23 cellular contexts compared by ENCODE assay signal in genomic region chr2:234615643-234616356, GRCh38.
DNase-seq lines count a peak whose midpoint lies in the region; ATAC-seq, FAIRE-seq and TF ChIP-seq lines count a peak whose summit lies in the region.
"Had no signal": no experiment of that assay in that cellular context is flagged by ENCODE, and none has a peak within 500 bp of the region (broad histone marks: within the 10 kb centered on the region; RNA-seq: fewer than 3 reads in every experiment).

No MANE protein-coding gene starts in this region.

- POLR2A ChIA-PET in H1 (lab: Charles Lee; ENCODE audit: partially characterized antibody) (no interaction called here), HepG2 (lab: Yijun Ruan, JAX) (interaction anchor here (1.1 kb wide), 1 partner anchor 73 kb away, joined by 3 read pairs; no protein-coding TSS in a partner anchor)

- CTCF ChIA-PET in H1 (lab: Charles Lee; ENCODE audit: partially characterized antibody): interaction anchor here (0.7 to 1.5 kb wide), 5 partner anchors 9 to 54 kb away, joined by 3 to 4 read pairs (median 3); no protein-coding TSS in a partner anchor
- CTCF ChIA-PET in HepG2 (lab: Yijun Ruan, JAX; ENCODE audit: low intra/inter-chr PET ratio, low total read pairs): no interaction called here

- TF ChIP-seq POLR2A in H1 (IDR thresholded peaks at IDR 0.05; ENCODE audit: control extremely low read depth in 1 of 2, low read depth in 2 of 2, low read length in 2 of 2) (no peak), HepG2 (IDR thresholded peaks at IDR 0.05; ENCODE audit: insufficient read depth in 1 of 2, low read depth in 2 of 2, low read length in 2 of 2) (no peak)

- H4K91ac ChIP-seq in H1 (replicated peaks; ENCODE audit: insufficient read length, low read length): no peak overlapping the region

- no peak overlapping the region for H3K18ac ChIP-seq in H1 (ENCODE audit: extremely low read depth, low read length)

- H3K27ac ChIP-seq in right atrium auricular region: no peak overlapping the region
- no peak overlapping the region for H3K27ac ChIP-seq in right cardiac atrium (ENCODE audit: low read length)
- no peak overlapping the region for H3K27ac ChIP-seq in H1 (ENCODE audit: low read depth, low read length)
- H3K27ac ChIP-seq in HepG2 (ENCODE audit: extremely low read length, insufficient read depth, low read length): no peak overlapping the region
- H3K27ac ChIP-seq: SJSA1 had no signal

- H2BK120ac ChIP-seq in H1 (replicated peaks; ENCODE audit: low read depth, low read length): peak overlapping the region; percentile 22

- BruUV-seq in HepG2 (replicated peaks; lab: Mats Ljungman, UMichigan): no TSS peak

- no peak overlapping the region for H4K8ac ChIP-seq in H1 (ENCODE audit: extremely low read depth, insufficient read depth, low read length)

- H3K4me1 ChIP-seq in right atrium auricular region (no peaks in the 10 kb centered on the region), right cardiac atrium (ENCODE audit: control insufficient read depth, insufficient read depth, low read length) (no peaks in the 10 kb centered on the region), H1 (replicated peaks in 1 of 4; ENCODE audit: control insufficient read depth in 3 of 4, insufficient read depth in 4 of 4, low read length in 3 of 4) (no peaks in the 10 kb centered on the region; a peak in 1 of 7 replicates), HepG2 (ENCODE audit: insufficient read depth, low read length) (peaks cover 22% of the 10 kb centered on the region)
- H3K4me1 ChIP-seq: BE2C had no signal

- no peak for FAIRE-seq in H1 (lab: Jason Lieb, UNC)
- FAIRE-seq in HepG2 (lab: Jason Lieb, UNC): no peak
- FAIRE-seq in HTR-8/SVneo (lab: Jason Lieb, UNC): no peak

- H3K27me3 ChIP-seq in right atrium auricular region (no peaks in the 10 kb centered on the region), right cardiac atrium (ENCODE audit: control insufficient read depth, insufficient read depth) (no peaks in the 10 kb centered on the region), H1 (replicated peaks in 1 of 4; ENCODE audit: control insufficient read depth in 3 of 4, extremely low read depth in 1 of 4, insufficient read depth in 3 of 4, low read length in 3 of 4) (no peaks in the 10 kb centered on the region), HepG2 (ENCODE audit: control insufficient read depth in 1 of 2, insufficient read depth in 2 of 2, low read length in 2 of 2) (peaks cover 2 to 13% of the 10 kb centered on the region in 2 experiments; a peak in 2 of 5 replicates)
- H3K27me3 ChIP-seq: BE2C, SJSA1 had no signal

- no peak overlapping the region for H3K23ac ChIP-seq in H1 (ENCODE audit: insufficient read length)

- 0 out of 2 replicates have a peak overlapping the region, but pooled peaks have one; percentile 60 for H2BK12ac ChIP-seq in H1 (ENCODE audit: low read depth, low read length)

- DNase-seq in right atrium auricular region (ENCODE audit: low spot score): peak; percentile 5
- no peak for DNase-seq in right cardiac atrium
- peak in 1 of 2 experiments; percentile 8 for DNase-seq in H1 (ENCODE audit: low read depth in 1 of 2, low spot score in 2 of 2)
- peak; percentile 33 for DNase-seq in HepG2 (ENCODE audit: low spot score)
- no peak for DNase-seq in HTR-8/SVneo (ENCODE audit: insufficient read length, low spot score)
- DNase-seq in NCI-H2029 (lab: John Stamatoyannopoulos, UW): no peak
- DNase-seq in NK-92 (lab: John Stamatoyannopoulos, UW; ENCODE audit: unreplicated experiment): no peak
- DNase-seq in dedifferentiated amniotic fluid mesenchymal stem cell (ENCODE audit: extremely low spot score): no peak
- DNase-seq: 8988T; BE2C; CD4-positive, CD25-positive, alpha-beta regulatory T cell; COR-L47; DMS 273 treated with DMSO at 0.1 percent for 48 hours; GF-D8; GOT3; KG1; MV-4-11; NCI-H1417; NCI-H187; NCI-H2227 treated with DMSO at 0.1 percent for 48 hours; NCI-H524 had no signal

- H3K23me2 ChIP-seq in H1 (ENCODE audit: low read depth, low read length): no peaks in the 10 kb centered on the region

- no peak overlapping the region for H2BK20ac ChIP-seq in H1 (ENCODE audit: low read length)

- H3K14ac ChIP-seq in H1 (ENCODE audit: insufficient read length): no peak overlapping the region

- H3K79me1 ChIP-seq in H1 (ENCODE audit: low read depth, low read length): no peaks in the 10 kb centered on the region

- H3K9ac ChIP-seq in H1 (replicated peaks in 1 of 4; ENCODE audit: extremely low read depth in 1 of 4, low read depth in 3 of 4, low read length in 3 of 4) (no peak overlapping the region), HepG2 (ENCODE audit: insufficient read depth, low read depth, low read length) (no peak overlapping the region)

- in situ Hi-C loops in HepG2 (cut with HindIII; ENCODE audit: extremely low pct_ligation_motif_present, low pct_unique_long_range_greater_than_20kb): no loop called here

- H3K56ac ChIP-seq in H1 (replicated peaks; ENCODE audit: insufficient read length, low read depth, low read length): no peak overlapping the region

- no peak overlapping the region for H2AK5ac ChIP-seq in H1 (ENCODE audit: low read depth, low read length)

- no peak overlapping the region for H3K4me2 ChIP-seq in H1 (ENCODE audit: insufficient read depth in 1 of 2, low read depth in 2 of 2, low read length in 2 of 2)
- peak overlapping the region; percentile 9; the same call in 1 of the 2 replicates for H3K4me2 ChIP-seq in HepG2 (ENCODE audit: low read depth, low read length)

- ATAC-seq in right cardiac atrium: no peak
- ATAC-seq in HepG2: peak; percentile 57
- ATAC-seq: Panc1 had no signal

- H3K36me3 ChIP-seq in right atrium auricular region (no peaks in the 10 kb centered on the region), H1 (ENCODE audit: control insufficient read depth in 2 of 4, insufficient read depth in 4 of 4, low read length in 3 of 4) (no peaks in the 10 kb centered on the region), HepG2 (replicated peaks in 1 of 2; ENCODE audit: control insufficient read depth in 1 of 2, insufficient read depth in 2 of 2, low read length in 2 of 2) (no peaks in the 10 kb centered on the region)
- H3K36me3 ChIP-seq: BE2C, SJSA1 had no signal

- TF ChIP-seq RAD21 in H1 (IDR thresholded peaks at IDR 0.05 in 1 of 2, conservative IDR thresholded peaks at IDR 0.05 in 1 of 2; ENCODE audit: low read depth in 2 of 2, low read length in 2 of 2) (no peak), HepG2 (CRISPR knock-in tag; IDR thresholded peaks at IDR 0.05) (no peak)

- WGBS in right cardiac atrium: 74% methylated on average over 6 of the region's 6 CpGs
- 94% methylated on average over 6 of the region's 6 CpGs; no CpG with 5 or more reads in 1 of the 2 experiments for WGBS in H1 (ENCODE audit: extremely low coverage in 1 of 2, insufficient coverage in 1 of 2, insufficient read length in 1 of 2, insufficient replicate concordance in 2 of 2, low coverage in 1 of 2, low lambda C conversion rate in 2 of 2, missing lambda C conversion rate in 1 of 2), 2 experiments
- 18% methylated on average over 6 of the region's 6 CpGs for WGBS in HepG2 (ENCODE audit: low lambda C conversion rate)

- H2BK15ac ChIP-seq in H1 (ENCODE audit: low read length): peak overlapping the region; percentile 81; the same call in 1 of the 2 replicates

- peaks cover 0 to 15% of the 10 kb centered on the region in 2 donors for H3K9me3 ChIP-seq in right atrium auricular region
- no peaks in the 10 kb centered on the region for H3K9me3 ChIP-seq in right cardiac atrium (ENCODE audit: control insufficient read depth, low read length)
- no peaks in the 10 kb centered on the region for H3K9me3 ChIP-seq in H1 (ENCODE audit: insufficient read depth in 2 of 2, low read depth in 1 of 2, low read length in 1 of 2)
- no peaks in the 10 kb centered on the region for H3K9me3 ChIP-seq in HepG2 (ENCODE audit: low read length)
- H3K9me3 ChIP-seq: BE2C, SJSA1 had no signal

- no peak overlapping the region for H2BK5ac ChIP-seq in H1 (ENCODE audit: low read depth, low read length)

- H3K4me3 ChIP-seq in right atrium auricular region: no peak overlapping the region
- H3K4me3 ChIP-seq in right cardiac atrium (ENCODE audit: low read length): no peak overlapping the region
- H3K4me3 ChIP-seq in H1 (ENCODE audit: extremely low read depth in 1 of 4, insufficient read depth in 2 of 4, low read depth in 3 of 4, low read length in 4 of 4): no peak overlapping the region
- H3K4me3 ChIP-seq in HepG2 (replicated peaks in 1 of 3; ENCODE audit: insufficient read depth in 1 of 3, low read depth in 2 of 3, low read length in 3 of 3): no peak overlapping the region
- H3K4me3 ChIP-seq: SJSA1 had no signal

- TF ChIP-seq CTCF in right atrium auricular region (IDR thresholded peaks at IDR 0.05): no peak
- no peak for TF ChIP-seq CTCF in H1 (IDR thresholded peaks at IDR 0.05; ENCODE audit: control extremely low read depth in 1 of 3, insufficient read depth in 1 of 3, low read depth in 1 of 3, low read length in 3 of 3)
- TF ChIP-seq CTCF in HepG2 (CRISPR knock-in tag; IDR thresholded peaks at IDR 0.05): no peak

- H3K79me2 ChIP-seq in H1 (ENCODE audit: control insufficient read depth in 1 of 2, insufficient read depth in 2 of 2, low read length in 2 of 2) (no peaks in the 10 kb centered on the region), HepG2 (ENCODE audit: insufficient read depth, low read length) (no peaks in the 10 kb centered on the region)

- H3K4ac ChIP-seq in H1 (replicated peaks; ENCODE audit: insufficient read length, low read depth, low read length): no peak overlapping the region

- H4K5ac ChIP-seq in H1 (ENCODE audit: insufficient read length, low read depth, low read length): no peak overlapping the region

- H4K20me1 ChIP-seq in H1 (replicated peaks in 1 of 2; ENCODE audit: control insufficient read depth in 1 of 2, insufficient read depth in 2 of 2, low read length in 2 of 2) (no peaks in the 10 kb centered on the region), HepG2 (ENCODE audit: insufficient read depth, low read length) (no peaks in the 10 kb centered on the region)

- H2AFZ ChIP-seq in H1 (ENCODE audit: low read length) (no peak overlapping the region), HepG2 (ENCODE audit: low read length) (no peak overlapping the region)

- TF ChIP-seq EP300 in H1 (IDR thresholded peaks at IDR 0.05; ENCODE audit: borderline replicate concordance in 1 of 2, low read depth in 2 of 2, low read length in 2 of 2): no peak
- no peak for TF ChIP-seq EP300 in HepG2 (IDR thresholded peaks at IDR 0.05; ENCODE audit: low read depth in 2 of 2, low read length in 2 of 2)
- TF ChIP-seq EP300 in HepG2 (CRISPR knock-in tag; IDR thresholded peaks at IDR 0.05; ENCODE audit: borderline replicate concordance): no peak

- intact Hi-C loops in right cardiac atrium (cut with DNase I) (no loop called here), HepG2 (cut with micrococcal nuclease; ENCODE audit: unreplicated experiment) (no loop called here)

TF ChIP-seq in H1, 55 proteins besides CTCF, POLR2A, EP300 and RAD21 (continues in another document):
- no peak for TF ChIP-seq KDM4A (IDR thresholded peaks at IDR 0.05; ENCODE audit: low read depth, low read length, severe bottlenecking)

TF ChIP-seq in HepG2, 621 proteins besides CTCF, POLR2A, EP300 and RAD21 (continues in another document):
- TF ChIP-seq PHF21A (CRISPR knock-in tag; IDR thresholded peaks at IDR 0.05): peak; percentile 46; the same call in 1 of the 2 replicates
- TF ChIP-seq HNF4A (CRISPR knock-in tag; IDR thresholded peaks at IDR 0.05): no peak

Comparison
In these comparisons a context has a peak if more than half of its experiments do, and no peak if none do; other contexts are left out.
1. DNase-seq: peak in right atrium auricular region (single experiment) and HepG2 (single experiment); none in right cardiac atrium (0 of 3), HTR-8/SVneo (single experiment), NCI-H2029 (single experiment), NK-92 (single experiment) and dedifferentiated amniotic fluid mesenchymal stem cell (single experiment).